In the genomic region with DNA sequence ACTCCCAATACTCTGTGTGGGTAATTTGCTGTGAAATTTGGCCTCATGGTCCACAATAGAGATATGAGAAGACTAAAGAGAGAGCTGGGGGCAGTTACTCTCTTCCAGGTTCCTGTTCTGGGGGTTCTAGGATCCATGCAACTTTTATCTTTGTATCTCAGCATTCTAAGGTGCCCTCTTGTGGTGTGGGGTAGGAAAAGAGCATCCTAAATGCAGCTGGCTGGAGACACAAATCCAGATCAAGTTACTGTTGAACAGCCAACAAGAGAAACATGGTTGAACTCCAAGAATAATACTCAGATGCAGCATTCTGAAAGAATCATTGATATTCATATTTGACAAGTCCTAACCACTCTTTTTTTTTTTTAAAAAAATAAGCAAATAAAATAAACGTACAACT, we compare ENCODE assay signal across 8 cellular contexts.
DNase-seq lines count a peak whose midpoint lies in the region; ATAC-seq, FAIRE-seq and TF ChIP-seq lines count a peak whose summit lies in the region.

No MANE protein-coding gene starts in this region.

- H3K27me3 ChIP-seq in right cardiac atrium (ENCODE audit: control insufficient read depth, insufficient read depth), result no peaks in the 10 kb centered on the region

- H3K36me3 Mint-ChIP-seq in type B pancreatic cell (peaks cover 11% of the 10 kb centered on the region), natural killer cell (no peaks in the 10 kb centered on the region)
- H3K36me3 Mint-ChIP-seq in activated T-helper 1 cell treated with anti-CD3 and anti-CD28 coated beads, Interleukin-12 subunit alpha, Interleukin-12 subunit beta, Interleukin-2, Interleukin-4 antibody, amounts not matched to agents 30 ng/mL and 10 ng/mL and 1 ng/mL, durations not matched to agents 14 hours and 24 hours and 36 hours (ENCODE audit: low read depth), result no peaks in the 10 kb centered on the region

- peaks cover 4% of the 10 kb centered on the region for H3K4me1 ChIP-seq in right cardiac atrium (ENCODE audit: control insufficient read depth, insufficient read depth, low read length)

- WGBS in right cardiac atrium, result 40% methylated on average over 1 of the region's 1 CpG

- ATAC-seq in right cardiac atrium (peak; percentile 13 to 68), GM21576 (IDR thresholded peaks at IDR 0.05; ENCODE audit: unreplicated experiment) (no peak), natural killer cell (no peak)

- no peak overlapping the region for H3K27ac Mint-ChIP-seq in type B pancreatic cell
- H3K27ac Mint-ChIP-seq in natural killer cell, result no peak overlapping the region
- no peak overlapping the region for H3K27ac Mint-ChIP-seq in activated T-helper 1 cell treated with anti-CD3 and anti-CD28 coated beads, Interleukin-12 subunit alpha, Interleukin-12 subunit beta, Interleukin-2, Interleukin-4 antibody, amounts not matched to agents 30 ng/mL and 10 ng/mL and 1 ng/mL, durations not matched to agents 14 hours and 24 hours and 36 hours

- H3K4me1 Mint-ChIP-seq in type B pancreatic cell (ENCODE audit: unreplicated experiment), result peaks cover 41% of the 10 kb centered on the region
- no peaks in the 10 kb centered on the region for H3K4me1 Mint-ChIP-seq in natural killer cell
- H3K4me1 Mint-ChIP-seq in activated T-helper 1 cell treated with anti-CD3 and anti-CD28 coated beads, Interleukin-12 subunit alpha, Interleukin-12 subunit beta, Interleukin-2, Interleukin-4 antibody, amounts not matched to agents 30 ng/mL and 10 ng/mL and 1 ng/mL, durations not matched to agents 14 hours and 24 hours and 36 hours (ENCODE audit: low read depth), result no peaks in the 10 kb centered on the region

- H3K9me3 ChIP-seq in right cardiac atrium (ENCODE audit: control insufficient read depth, low read length), result no peaks in the 10 kb centered on the region

- no peak for FAIRE-seq in HTR-8/SVneo (lab: Jason Lieb, UNC)

- DNase-seq in D341Med (ENCODE audit: low spot score), result peak; percentile 59
- peak; percentile 30 for DNase-seq in HTR-8/SVneo (ENCODE audit: insufficient read length, low spot score)
- DNase-seq in SW480 (ENCODE audit: low spot score), result peak; percentile 14
- DNase-seq in right cardiac atrium, result no peak
- no peak for DNase-seq in type B pancreatic cell (ENCODE audit: extremely low spot score, unreplicated experiment)
- DNase-seq in natural killer cell, result no peak
- DNase-seq in activated T-helper 1 cell treated with anti-CD3 and anti-CD28 coated beads, Interleukin-12 subunit alpha, Interleukin-12 subunit beta, Interleukin-2, Interleukin-4 antibody, amounts not matched to agents 30 ng/mL and 10 ng/mL and 1 ng/mL, durations not matched to agents 14 hours and 24 hours and 36 hours (ENCODE audit: low spot score), result no peak

- intact Hi-C loops in right cardiac atrium (cut with DNase I), result loop anchor here in 2 of 4 donors (10.0 kb wide), 2 partner anchors 111 to 291 kb away; no protein-coding TSS in a partner anchor
- intact Hi-C loops in natural killer cell (cut with micrococcal nuclease), result no loop called here
- intact Hi-C loops in activated T-helper 1 cell treated with anti-CD3 and anti-CD28 coated beads, Interleukin-12 subunit alpha, Interleukin-12 subunit beta, Interleukin-2, Interleukin-4 antibody, amounts not matched to agents 30 ng/mL and 10 ng/mL and 1 ng/mL, durations not matched to agents 14 hours and 24 hours and 36 hours (cut with micrococcal nuclease), result no loop called here

- TF ChIP-seq CTCF in type B pancreatic cell (conservative IDR thresholded peaks at IDR 0.05) (peak; percentile 69), natural killer cell (IDR thresholded peaks at IDR 0.05) (no peak)

- H3K4me3 ChIP-seq in right cardiac atrium (ENCODE audit: low read length), result no peak overlapping the region

- no peaks in the 10 kb centered on the region for H3K27me3 Mint-ChIP-seq in type B pancreatic cell
- no peaks in the 10 kb centered on the region for H3K27me3 Mint-ChIP-seq in natural killer cell (ENCODE audit: low read depth in 2 of 2)
- H3K27me3 Mint-ChIP-seq in activated T-helper 1 cell treated with anti-CD3 and anti-CD28 coated beads, Interleukin-12 subunit alpha, Interleukin-12 subunit beta, Interleukin-2, Interleukin-4 antibody, amounts not matched to agents 30 ng/mL and 10 ng/mL and 1 ng/mL, durations not matched to agents 14 hours and 24 hours and 36 hours (ENCODE audit: insufficient read depth), result peaks cover 3% of the 10 kb centered on the region

- H3K27ac ChIP-seq in right cardiac atrium (ENCODE audit: low read length), result no peak overlapping the region

- no peaks in the 10 kb centered on the region for H3K9me3 Mint-ChIP-seq in type B pancreatic cell
- no peaks in the 10 kb centered on the region for H3K9me3 Mint-ChIP-seq in natural killer cell
- H3K9me3 Mint-ChIP-seq in activated T-helper 1 cell treated with anti-CD3 and anti-CD28 coated beads, Interleukin-12 subunit alpha, Interleukin-12 subunit beta, Interleukin-2, Interleukin-4 antibody, amounts not matched to agents 30 ng/mL and 10 ng/mL and 1 ng/mL, durations not matched to agents 14 hours and 24 hours and 36 hours, result no peaks in the 10 kb centered on the region

- H3K4me3 Mint-ChIP-seq in type B pancreatic cell (no peak overlapping the region), natural killer cell (no peak overlapping the region)
- no peak overlapping the region for H3K4me3 Mint-ChIP-seq in activated T-helper 1 cell treated with anti-CD3 and anti-CD28 coated beads, Interleukin-12 subunit alpha, Interleukin-12 subunit beta, Interleukin-2, Interleukin-4 antibody, amounts not matched to agents 30 ng/mL and 10 ng/mL and 1 ng/mL, durations not matched to agents 14 hours and 24 hours and 36 hours

Comparison
In these comparisons a context has a peak if more than half of its experiments do, and no peak if none do; other contexts are left out.
1. DNase-seq: peak in D341Med (single experiment), HTR-8/SVneo (single experiment) and SW480 (single experiment); none in right cardiac atrium (0 of 3), type B pancreatic cell (single experiment), natural killer cell (single experiment) and activated T-helper 1 cell treated with anti-CD3 and anti-CD28 coated beads, Interleukin-12 subunit alpha, Interleukin-12 subunit beta, Interleukin-2, Interleukin-4 antibody, amounts not matched to agents 30 ng/mL and 10 ng/mL and 1 ng/mL, durations not matched to agents 14 hours and 24 hours and 36 hours (single experiment).
2. ATAC-seq: peak in right cardiac atrium (2 of 2); none in GM21576 (single experiment) and natural killer cell (0 of 3).